In genomic region chr2:165558832-165559231, GRCh38 we compare ENCODE assay signal across 24 cellular contexts.
A peak's percentile ranks its signal among the peaks of the same experiment; 100 is the strongest.
DNase-seq lines count a peak whose midpoint lies in the region; ATAC-seq, FAIRE-seq and TF ChIP-seq lines count a peak whose summit lies in the region.
"Had no signal": no experiment of that assay in that cellular context is flagged by ENCODE, and none has a peak within 500 bp of the region (broad histone marks: within the 10 kb centered on the region; RNA-seq: fewer than 3 reads in every experiment).

No MANE protein-coding gene starts in this region.

- intact Hi-C loops in A673 (cut with micrococcal nuclease; ENCODE audit: unreplicated experiment): no loop called here
- intact Hi-C loops in right cardiac atrium (cut with DNase I): no loop called here

- DNase-seq in A673 (ENCODE audit: low spot score): no peak
- DNase-seq in RKO (ENCODE audit: low spot score): peak; percentile 22
- no peak for DNase-seq in DMS79 treated with DMSO at 0.1 percent for 48 hours (lab: John Stamatoyannopoulos, UW)
- DNase-seq in NCI-H2081 treated with DMSO at 0.1 percent for 48 hours (lab: John Stamatoyannopoulos, UW): no peak
- no peak for DNase-seq in right cardiac atrium
- DNase-seq in HK-2 (ENCODE audit: unreplicated experiment): no peak
- DNase-seq: activated CD4-positive, alpha-beta T cell treated with anti-CD3 and anti-CD28 coated beads for 36 hours; activated effector memory CD4-positive, alpha-beta T cell treated with anti-CD3 and anti-CD28 coated beads, Interleukin-2, amount 50 U/mL, for 16 hours; DMS 273 treated with DMSO at 0.1 percent for 48 hours; KG1; kidney; NCI-H1417; NCI-H2171 treated with DMSO at 0.1 percent for 48 hours; NCI-H69; T1000 had no signal

- ATAC-seq in HG02870 (IDR thresholded peaks at IDR 0.05; ENCODE audit: unreplicated experiment) (peak; percentile 44), right cardiac atrium (no peak)
- ATAC-seq: activated CD4-positive, alpha-beta T cell treated with anti-CD3 and anti-CD28 coated beads for 36 hours; Panc1 had no signal

- TF ChIP-seq CTCF in A673 (conservative IDR thresholded peaks at IDR 0.05; ENCODE audit: low read depth, low read length): peak; percentile 30; the same call in 1 of the 2 replicates

- no peak overlapping the region for H3K27ac ChIP-seq in A673 (ENCODE audit: low read depth, low read length, poor library complexity, severe bottlenecking)
- no peak overlapping the region for H3K27ac ChIP-seq in right cardiac atrium (ENCODE audit: low read length)
- H3K27ac ChIP-seq: hepatocyte, prostate gland, SK-N-MC, thoracic aorta had no signal

- H3K27me3 ChIP-seq in A673 (replicated peaks; ENCODE audit: insufficient read depth, low read depth, low read length, poor library complexity) (no peaks in the 10 kb centered on the region), right cardiac atrium (ENCODE audit: control insufficient read depth, insufficient read depth) (no peaks in the 10 kb centered on the region)
- H3K27me3 ChIP-seq: hepatocyte had no signal

- POLR2A ChIA-PET in A673 (lab: Charles Lee; ENCODE audit: low non-redundant PET): no interaction called here

- no peak overlapping the region for H3K4me3 ChIP-seq in A673 (ENCODE audit: low read depth, low read length, poor library complexity, severe bottlenecking)
- H3K4me3 ChIP-seq in right cardiac atrium (ENCODE audit: low read length): no peak overlapping the region
- H3K4me3 ChIP-seq: hepatocyte, prostate gland, SK-N-MC, thoracic aorta had no signal

- H3K4me1 ChIP-seq in A673 (ENCODE audit: insufficient read depth, low read length, poor library complexity, severe bottlenecking) (peaks cover 33% of the 10 kb centered on the region), right cardiac atrium (ENCODE audit: control insufficient read depth, insufficient read depth, low read length) (no peaks in the 10 kb centered on the region)
- H3K4me1 ChIP-seq: prostate gland had no signal

- FAIRE-seq in islet of Langerhans (lab: Jason Lieb, UNC): peak; percentile 79
- FAIRE-seq: A204.1, H1, kidney had no signal

- H3K9me3 ChIP-seq in A673 (ENCODE audit: low read depth, low read length, poor library complexity, severe bottlenecking) (no peaks in the 10 kb centered on the region), right cardiac atrium (ENCODE audit: control insufficient read depth, low read length) (no peaks in the 10 kb centered on the region)
- H3K9me3 ChIP-seq: prostate gland, thoracic aorta had no signal

- no TSS peak for BruUV-seq in A673 (replicated peaks; lab: Mats Ljungman, UMichigan)

- WGBS in right cardiac atrium: 88% methylated on average over 2 of the region's 2 CpGs

- no peaks in the 10 kb centered on the region for H3K36me3 ChIP-seq in A673 (ENCODE audit: insufficient read depth, low read length, poor library complexity, severe bottlenecking)
- H3K36me3 ChIP-seq: prostate gland, thoracic aorta had no signal

- CTCF ChIA-PET in A673 (lab: Charles Lee): interaction anchor here (0.7 kb wide), 1 partner anchor 577 kb away, joined by 9 read pairs; no protein-coding TSS in a partner anchor
